In the genomic region with DNA sequence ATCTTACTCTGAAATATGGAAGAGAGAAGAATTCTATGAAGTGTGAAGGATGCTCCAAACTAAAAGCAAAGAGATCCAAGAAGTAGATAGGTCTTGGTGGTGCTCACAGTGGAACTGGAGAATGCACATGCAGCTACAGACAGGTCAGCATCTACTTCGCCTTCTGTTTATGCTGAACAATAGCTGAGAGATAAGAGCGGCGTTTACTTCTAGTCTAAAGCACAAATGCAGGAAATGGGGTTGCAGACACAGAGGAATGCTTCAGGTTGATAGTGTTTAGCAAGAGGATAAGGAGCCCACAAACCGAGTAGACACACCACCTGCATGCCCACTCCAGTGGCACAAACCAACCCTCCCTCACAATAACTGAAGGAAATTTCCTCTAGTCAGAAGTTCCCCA, we compare ENCODE assay signal across 29 cellular contexts.
"Had no signal": no experiment of that assay in that cellular context is flagged by ENCODE, and none has a peak within 500 bp of the region (broad histone marks: within the 10 kb centered on the region; RNA-seq: fewer than 3 reads in every experiment).

No MANE protein-coding gene starts in this region.

- H3K4me2 ChIP-seq: smooth muscle cell had no signal

- H3K36me3 Mint-ChIP-seq: activated CD8-positive, alpha-beta memory T cell treated with anti-CD3 and anti-CD28 coated beads, Interleukin-2, amount 10 ng/mL, durations not matched to agents 7 days and 5 days; activated naive CD4-positive, alpha-beta T cell treated with anti-CD3 and anti-CD28 coated beads, Interleukin-2, amount 50 U/mL, for 72 hours; stimulated activated memory B cell treated with anti-CD40 and anti-IgM and Interleukin-4, amounts not matched to agents 10 μg/mL and 1 μg/mL and 100 μg/mL, for 72 hours had no signal

- H3K27ac Mint-ChIP-seq: activated B cell treated with CpG ODN at 0.5 μM for 24 hours; activated CD4-positive, alpha-beta T cell treated with anti-CD3 and anti-CD28 coated beads for 36 hours; activated CD8-positive, alpha-beta memory T cell treated with anti-CD3 and anti-CD28 coated beads, Interleukin-2, amount 10 ng/mL, durations not matched to agents 7 days and 5 days; activated CD8-positive, alpha-beta T cell treated with anti-CD3 and anti-CD28 coated beads, Interleukin-2, amount 10 ng/mL, durations not matched to agents 7 days and 5 days; activated naive CD4-positive, alpha-beta T cell treated with anti-CD3 and anti-CD28 coated beads, Interleukin-2, amount 50 U/mL, for 72 hours; activated T-cell treated with anti-CD3 and anti-CD28 coated beads, Interleukin-2, amount 50 U/mL, for 72 hours; nephron; stimulated activated memory B cell treated with anti-CD40 and anti-IgM and Interleukin-4, amounts not matched to agents 10 μg/mL and 1 μg/mL and 100 μg/mL, for 72 hours; stimulated activated naive CD8-positive, alpha-beta T cell treated with anti-CD3 and anti-CD28 coated beads, Interleukin-15, amount 100 ng/mL, for 72 hours; T-helper 1 cell treated with Interleukin-12 subunit alpha and Interleukin-12 subunit beta and Interleukin-4 antibody, amounts not matched to agents 30 μg/mL and 1 μg/mL, for 36 hours had no signal

- H3K27me3 Mint-ChIP-seq: activated B cell treated with CpG ODN at 0.5 μM for 24 hours; activated CD8-positive, alpha-beta memory T cell treated with anti-CD3 and anti-CD28 coated beads, Interleukin-2, amount 10 ng/mL, durations not matched to agents 7 days and 5 days; central memory CD8-positive, alpha-beta T cell; stimulated activated memory B cell treated with anti-CD40 and anti-IgM and Interleukin-4, amounts not matched to agents 10 μg/mL and 1 μg/mL and 100 μg/mL, for 72 hours; stimulated activated naive CD8-positive, alpha-beta T cell treated with anti-CD3 and anti-CD28 coated beads, Interleukin-15, amount 100 ng/mL, for 72 hours had no signal

- H3K9me3 ChIP-seq: pancreas, prostate gland, sigmoid colon, upper lobe of left lung had no signal

- H3K4me1 ChIP-seq: breast epithelium, pancreas, prostate gland, sigmoid colon, upper lobe of left lung had no signal

- H3K36me3 ChIP-seq: breast epithelium, pancreas, prostate gland, sigmoid colon, upper lobe of left lung had no signal

- H3K27ac ChIP-seq: breast epithelium, pancreas, prostate gland, sigmoid colon, upper lobe of left lung had no signal

- ATAC-seq: activated CD4-positive, alpha-beta T cell treated with anti-CD3 and anti-CD28 coated beads for 36 hours; activated CD8-positive, alpha-beta memory T cell treated with anti-CD3 and anti-CD28 coated beads, Interleukin-2, amount 10 ng/mL, durations not matched to agents 7 days and 5 days; activated CD8-positive, alpha-beta T cell treated with anti-CD3 and anti-CD28 coated beads, Interleukin-2, amount 10 ng/mL, durations not matched to agents 7 days and 5 days; activated naive CD4-positive, alpha-beta T cell treated with anti-CD3 and anti-CD28 coated beads, Interleukin-2, amount 50 U/mL, for 72 hours; activated T-cell treated with anti-CD3 and anti-CD28 coated beads, Interleukin-2, amount 50 U/mL, for 72 hours; esophagus mucosa; left ventricle myocardium superior; pancreas; stimulated activated memory B cell treated with anti-CD40 and anti-IgM and Interleukin-4, amounts not matched to agents 10 μg/mL and 1 μg/mL and 100 μg/mL, for 72 hours; stimulated activated naive CD8-positive, alpha-beta T cell treated with anti-CD3 and anti-CD28 coated beads, Interleukin-15, amount 100 ng/mL, for 72 hours had no signal

- H3K4me3 Mint-ChIP-seq: activated B cell treated with CpG ODN at 0.5 μM for 24 hours; activated CD4-positive, alpha-beta T cell treated with anti-CD3 and anti-CD28 coated beads for 36 hours; activated CD8-positive, alpha-beta memory T cell treated with anti-CD3 and anti-CD28 coated beads, Interleukin-2, amount 10 ng/mL, durations not matched to agents 7 days and 5 days; activated CD8-positive, alpha-beta T cell treated with anti-CD3 and anti-CD28 coated beads, Interleukin-2, amount 10 ng/mL, durations not matched to agents 7 days and 5 days; activated T-cell treated with anti-CD3 and anti-CD28 coated beads, Interleukin-2, amount 50 U/mL, for 72 hours; central memory CD8-positive, alpha-beta T cell; nephron; stimulated activated memory B cell treated with anti-CD40 and anti-IgM and Interleukin-4, amounts not matched to agents 10 μg/mL and 1 μg/mL and 100 μg/mL, for 72 hours; stimulated activated naive CD8-positive, alpha-beta T cell treated with anti-CD3 and anti-CD28 coated beads, Interleukin-15, amount 100 ng/mL, for 72 hours; T-helper 1 cell treated with Interleukin-12 subunit alpha and Interleukin-12 subunit beta and Interleukin-4 antibody, amounts not matched to agents 30 μg/mL and 1 μg/mL, for 36 hours had no signal

- FAIRE-seq: frontal cortex, pancreas had no signal

- H3K4me3 ChIP-seq: breast epithelium, pancreas, prostate gland, sigmoid colon, smooth muscle cell, upper lobe of left lung had no signal

- DNase-seq: activated B cell treated with CpG ODN at 0.5 μM for 24 hours; activated CD4-positive, alpha-beta T cell treated with anti-CD3 and anti-CD28 coated beads for 36 hours; activated CD8-positive, alpha-beta memory T cell treated with anti-CD3 and anti-CD28 coated beads, Interleukin-2, amount 10 ng/mL, durations not matched to agents 7 days and 5 days; activated CD8-positive, alpha-beta T cell treated with anti-CD3 and anti-CD28 coated beads, Interleukin-2, amount 10 ng/mL, durations not matched to agents 7 days and 5 days; activated naive CD4-positive, alpha-beta T cell; activated T-cell treated with anti-CD3 and anti-CD28 coated beads, Interleukin-2, amount 50 U/mL, for 72 hours; effector CD8-positive, alpha-beta T cell; islet precursor cell; left ventricle myocardium superior; pancreas; sigmoid colon; stimulated activated CD4-positive, alpha-beta T cell treated with anti-CD3 and anti-CD28 coated beads, Interleukin-1b, Interleukin-23, amount 100 ng/mL, for 48 hours; stimulated activated CD4-positive, alpha-beta T cell treated with anti-CD3 and anti-CD28 coated beads, Interleukin-4, amount 100 ng/mL, for 4 hours; stimulated activated CD8-positive, alpha-beta memory T cell treated with anti-CD3 and anti-CD28 coated beads, Interleukin-4, amount 100 ng/mL, for 48 hours; stimulated activated naive CD8-positive, alpha-beta T cell treated with anti-CD3 and anti-CD28 coated beads, Interleukin-15, amount 100 ng/mL, for 72 hours; substantia nigra; SW 1271; T-helper 9 cell; upper lobe of left lung had no signal

- H3K4me1 Mint-ChIP-seq: activated B cell treated with CpG ODN at 0.5 μM for 24 hours; activated CD4-positive, alpha-beta T cell treated with anti-CD3 and anti-CD28 coated beads for 36 hours; activated CD8-positive, alpha-beta memory T cell treated with anti-CD3 and anti-CD28 coated beads, Interleukin-2, amount 10 ng/mL, durations not matched to agents 7 days and 5 days; central memory CD8-positive, alpha-beta T cell; nephron; stimulated activated memory B cell treated with anti-CD40 and anti-IgM and Interleukin-4, amounts not matched to agents 10 μg/mL and 1 μg/mL and 100 μg/mL, for 72 hours; stimulated activated naive CD8-positive, alpha-beta T cell treated with anti-CD3 and anti-CD28 coated beads, Interleukin-15, amount 100 ng/mL, for 72 hours had no signal

- H3K27me3 ChIP-seq: breast epithelium, pancreas, sigmoid colon, upper lobe of left lung had no signal
